14 cellular contexts compared by ENCODE assay signal in the genomic region with DNA sequence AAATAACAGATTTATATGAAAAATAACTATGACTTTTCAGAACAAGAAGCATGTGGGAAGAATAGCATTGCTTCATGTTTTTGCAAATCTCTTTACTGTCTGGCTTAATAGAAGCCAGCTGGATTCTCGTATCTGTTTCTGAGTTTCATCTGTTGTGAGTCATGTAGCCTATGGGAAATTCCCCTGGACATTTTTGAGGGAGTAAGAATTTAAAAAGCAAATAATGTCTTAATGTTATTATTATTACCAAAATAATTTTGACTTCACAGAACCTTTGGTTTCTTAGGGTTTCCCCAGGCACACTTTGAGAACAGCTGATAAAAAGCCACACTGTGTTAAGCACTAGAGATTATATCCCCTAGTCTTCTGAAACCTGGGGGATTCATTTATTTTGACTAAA.
A peak's percentile ranks its signal among the peaks of the same experiment; 100 is the strongest.
DNase-seq lines count a peak whose midpoint lies in the region; ATAC-seq and TF ChIP-seq lines count a peak whose summit lies in the region.
"Had no signal": no experiment of that assay in that cellular context is flagged by ENCODE, and none has a peak within 500 bp of the region (broad histone marks: within the 10 kb centered on the region; RNA-seq: fewer than 3 reads in every experiment).

No MANE protein-coding gene starts in this region.

- no peaks in the 10 kb centered on the region for H3K36me3 Mint-ChIP-seq in activated CD4-positive, alpha-beta T cell treated with anti-CD3 and anti-CD28 coated beads for 36 hours (ENCODE audit: low read depth)

- DNase-seq in AG09319 (ENCODE audit: extremely low read depth, low read depth) (peak; percentile 59), foreskin keratinocyte (peak; percentile 51 to 72), suprapubic skin (ENCODE audit: low spot score in 2 of 2) (no peak), NCI-H748 treated with DMSO at 0.1 percent for 48 hours (lab: John Stamatoyannopoulos, UW) (no peak), body of pancreas (no peak)
- DNase-seq in activated CD4-positive, alpha-beta T cell treated with anti-CD3 and anti-CD28 coated beads for 36 hours, result no peak
- DNase-seq: activated naive CD4-positive, alpha-beta T cell treated with anti-CD3 and anti-CD28 coated beads for 36 hours; C1 segment of cervical spinal cord; kidney; NCI-H510A; ovary; tibial artery had no signal

- H3K36me3 ChIP-seq in suprapubic skin (no peaks in the 10 kb centered on the region), body of pancreas (replicated peaks in 1 of 2; ENCODE audit: insufficient read depth in 1 of 2, low read depth in 2 of 2) (no peaks in the 10 kb centered on the region)
- H3K36me3 ChIP-seq: ovary, tibial artery had no signal

- ATAC-seq in HG02623 (IDR thresholded peaks at IDR 0.05; ENCODE audit: unreplicated experiment), result peak; percentile 53
- peak; percentile 98 for ATAC-seq in SK-N-SH treated with all-trans-retinoic acid at 6 μM for 48 hours
- peak; percentile 91 for ATAC-seq in foreskin keratinocyte
- no peak for ATAC-seq in activated CD4-positive, alpha-beta T cell treated with anti-CD3 and anti-CD28 coated beads for 36 hours
- no peak for ATAC-seq in body of pancreas

- CTCF ChIA-PET in activated CD4-positive, alpha-beta T cell treated with anti-CD3 and anti-CD28 coated beads for 36 hours (lab: Charles Lee), result interaction anchor here (1.1 kb wide), 1 partner anchor 8 kb away, joined by 12 read pairs; no protein-coding TSS in a partner anchor

- H3K27ac ChIP-seq in foreskin keratinocyte, result peak overlapping the region; percentile 85
- H3K27ac ChIP-seq in suprapubic skin, result no peak overlapping the region
- H3K27ac ChIP-seq in body of pancreas, result no peak overlapping the region
- H3K27ac ChIP-seq: ovary, tibial artery had no signal

- 18% methylated on average over 1 of the region's 1 CpG for WGBS in suprapubic skin
- WGBS in body of pancreas, 2 donors, result 62 to 71% methylated on average over 1 of the region's 1 CpG

- peaks cover 8% of the 10 kb centered on the region for H3K4me1 ChIP-seq in foreskin keratinocyte
- no peaks in the 10 kb centered on the region for H3K4me1 ChIP-seq in suprapubic skin
- no peaks in the 10 kb centered on the region for H3K4me1 ChIP-seq in body of pancreas
- H3K4me1 ChIP-seq: tibial artery had no signal

- H3K27me3 Mint-ChIP-seq in activated CD4-positive, alpha-beta T cell treated with anti-CD3 and anti-CD28 coated beads for 36 hours, result peaks cover 11% of the 10 kb centered on the region

- H3K9me3 ChIP-seq in suprapubic skin (no peaks in the 10 kb centered on the region), body of pancreas (no peaks in the 10 kb centered on the region)
- H3K9me3 ChIP-seq: ovary had no signal

- H3K4me3 ChIP-seq in suprapubic skin, result no peak overlapping the region
- no peak overlapping the region for H3K4me3 ChIP-seq in body of pancreas
- H3K4me3 ChIP-seq: ovary, tibial artery had no signal

- intact Hi-C loops in activated CD4-positive, alpha-beta T cell treated with anti-CD3 and anti-CD28 coated beads for 36 hours (cut with DNase I, micrococcal nuclease), result no loop called here
- intact Hi-C loops in body of pancreas (cut with DNase I), result no loop called here

- no peak overlapping the region for H3K27ac Mint-ChIP-seq in activated CD4-positive, alpha-beta T cell treated with anti-CD3 and anti-CD28 coated beads for 36 hours
- H3K27ac Mint-ChIP-seq: activated naive CD4-positive, alpha-beta T cell treated with anti-CD3 and anti-CD28 coated beads for 36 hours had no signal

- peaks cover 4% of the 10 kb centered on the region for H3K9me3 Mint-ChIP-seq in activated CD4-positive, alpha-beta T cell treated with anti-CD3 and anti-CD28 coated beads for 36 hours (ENCODE audit: low read depth)

- TF ChIP-seq POLR2A in suprapubic skin (IDR thresholded peaks at IDR 0.05) (no peak), body of pancreas (IDR thresholded peaks at IDR 0.05) (no peak)

- POLR2A ChIA-PET in activated CD4-positive, alpha-beta T cell treated with anti-CD3 and anti-CD28 coated beads for 36 hours (lab: Charles Lee), result no interaction called here

- no peak for TF ChIP-seq EP300 in suprapubic skin (IDR thresholded peaks at IDR 0.05)

- H3K27me3 ChIP-seq in foreskin keratinocyte (no peaks in the 10 kb centered on the region), suprapubic skin (no peaks in the 10 kb centered on the region), body of pancreas (no peaks in the 10 kb centered on the region)
- H3K27me3 ChIP-seq: ovary, tibial artery had no signal

- no peak for TF ChIP-seq CTCF in AG09319 (IDR thresholded peaks at IDR 0.05; ENCODE audit: low read depth, low read length)
- TF ChIP-seq CTCF in foreskin keratinocyte (conservative IDR thresholded peaks at IDR 0.05), result no peak
- no peak for TF ChIP-seq CTCF in suprapubic skin (IDR thresholded peaks at IDR 0.05)
- TF ChIP-seq CTCF in body of pancreas (IDR thresholded peaks at IDR 0.05), result no peak

- no peak overlapping the region for H3K4me3 Mint-ChIP-seq in activated CD4-positive, alpha-beta T cell treated with anti-CD3 and anti-CD28 coated beads for 36 hours
- H3K4me3 Mint-ChIP-seq: activated naive CD4-positive, alpha-beta T cell treated with anti-CD3 and anti-CD28 coated beads for 36 hours had no signal

- no peaks in the 10 kb centered on the region for H3K4me1 Mint-ChIP-seq in activated CD4-positive, alpha-beta T cell treated with anti-CD3 and anti-CD28 coated beads for 36 hours

TF ChIP-seq in SK-N-SH treated with all-trans-retinoic acid at 6 μM for 48 hours, 23 proteins besides CTCF, POLR2A, EP300 and RAD21:
- TF ChIP-seq ISL1 (CRISPR knock-in tag; IDR thresholded peaks at IDR 0.05) (peak; percentile 76), ESRRG (CRISPR knock-in tag; IDR thresholded peaks at IDR 0.05) (no peak), ZFP3 (CRISPR knock-in tag; IDR thresholded peaks at IDR 0.05) (no peak), TCF4 (CRISPR knock-in tag; IDR thresholded peaks at IDR 0.05; ENCODE audit: borderline replicate concordance) (peak; percentile 67)
- TF ChIP-seq, protein P1, sequence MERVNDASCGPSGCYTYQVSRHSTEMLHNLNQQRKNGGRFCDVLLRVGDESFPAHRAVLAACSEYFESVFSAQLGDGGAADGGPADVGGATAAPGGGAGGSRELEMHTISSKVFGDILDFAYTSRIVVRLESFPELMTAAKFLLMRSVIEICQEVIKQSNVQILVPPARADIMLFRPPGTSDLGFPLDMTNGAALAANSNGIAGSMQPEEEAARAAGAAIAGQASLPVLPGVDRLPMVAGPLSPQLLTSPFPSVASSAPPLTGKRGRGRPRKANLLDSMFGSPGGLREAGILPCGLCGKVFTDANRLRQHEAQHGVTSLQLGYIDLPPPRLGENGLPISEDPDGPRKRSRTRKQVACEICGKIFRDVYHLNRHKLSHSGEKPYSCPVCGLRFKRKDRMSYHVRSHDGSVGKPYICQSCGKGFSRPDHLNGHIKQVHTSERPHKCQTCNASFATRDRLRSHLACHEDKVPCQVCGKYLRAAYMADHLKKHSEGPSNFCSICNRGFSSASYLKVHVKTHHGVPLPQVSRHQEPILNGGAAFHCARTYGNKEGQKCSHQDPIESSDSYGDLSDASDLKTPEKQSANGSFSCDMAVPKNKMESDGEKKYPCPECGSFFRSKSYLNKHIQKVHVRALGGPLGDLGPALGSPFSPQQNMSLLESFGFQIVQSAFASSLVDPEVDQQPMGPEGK (CRISPR knock-in tag; IDR thresholded peaks at IDR 0.05; ENCODE audit: borderline replicate concordance), result 0 out of 2 replicates have a peak, but pooled peaks have one; percentile 22
TF ChIP-seq in SK-N-SH treated with all-trans-retinoic acid at 6 μM for 48 hours: peak in this region for 3.

Comparison
In these comparisons a context has a peak if more than half of its experiments do, and no peak if none do; other contexts are left out.
1. DNase-seq: peak in AG09319 (single experiment) and foreskin keratinocyte (2 of 2); none in activated CD4-positive, alpha-beta T cell treated with anti-CD3 and anti-CD28 coated beads for 36 hours (single experiment), suprapubic skin (0 of 2), NCI-H748 treated with DMSO at 0.1 percent for 48 hours (single experiment) and body of pancreas (0 of 4).
2. ATAC-seq: peak in HG02623 (single experiment), SK-N-SH treated with all-trans-retinoic acid at 6 μM for 48 hours (single experiment) and foreskin keratinocyte (single experiment); none in activated CD4-positive, alpha-beta T cell treated with anti-CD3 and anti-CD28 coated beads for 36 hours (single experiment) and body of pancreas (single experiment).